In genomic region chrX:44775726-44776125, GRCh38 we compare ENCODE assay signal across 29 cellular contexts.
"Had no signal": no experiment of that assay in that cellular context is flagged by ENCODE, and none has a peak within 500 bp of the region (broad histone marks: within the 10 kb centered on the region; RNA-seq: fewer than 3 reads in every experiment).

No MANE protein-coding gene starts in this region.

- H3K9ac ChIP-seq: parathyroid adenoma had no signal

- H3K4me3 ChIP-seq: dorsolateral prefrontal cortex, gastroesophageal sphincter, heart left ventricle, hepatocyte, left lung, right atrium auricular region, smooth muscle cell, stomach, thyroid gland, upper lobe of left lung had no signal

- H3K36me3 Mint-ChIP-seq: naive thymus-derived CD8-positive, alpha-beta T cell; stimulated activated effector memory CD8-positive, alpha-beta T cell treated with anti-CD3 and anti-CD28 coated beads, Interleukin-12 subunit alpha, Interleukin-12 subunit beta, amount 100 ng/mL, for 72 hours had no signal

- H3K9me3 ChIP-seq: gastroesophageal sphincter, heart left ventricle, left lung, right atrium auricular region, stomach, thyroid gland, upper lobe of left lung had no signal

- H3K27me3 Mint-ChIP-seq: naive thymus-derived CD8-positive, alpha-beta T cell; progenitor cell of endocrine pancreas had no signal

- ATAC-seq: esophagus mucosa; foreskin keratinocyte; gastroesophageal sphincter; heart left ventricle; left lung; naive thymus-derived CD8-positive, alpha-beta T cell; sciatic nerve; stimulated activated effector memory CD8-positive, alpha-beta T cell treated with anti-CD3 and anti-CD28 coated beads, Interleukin-12 subunit alpha, Interleukin-12 subunit beta, amount 100 ng/mL, for 72 hours had no signal

- H3K27me3 ChIP-seq: foreskin keratinocyte, gastroesophageal sphincter, heart left ventricle, hepatocyte, left lung, right atrium auricular region, stomach, thyroid gland, upper lobe of left lung had no signal

- H3K4me1 Mint-ChIP-seq: naive thymus-derived CD8-positive, alpha-beta T cell; nephron progenitor cell; stimulated activated effector memory CD8-positive, alpha-beta T cell treated with anti-CD3 and anti-CD28 coated beads, Interleukin-12 subunit alpha, Interleukin-12 subunit beta, amount 100 ng/mL, for 72 hours had no signal

- H3K36me3 ChIP-seq: gastroesophageal sphincter, heart left ventricle, left lung, right atrium auricular region, stomach, thyroid gland, upper lobe of left lung had no signal

- FAIRE-seq: colon, kidney, urothelium cell line had no signal

- H3K9me3 Mint-ChIP-seq: stimulated activated effector memory CD8-positive, alpha-beta T cell treated with anti-CD3 and anti-CD28 coated beads, Interleukin-12 subunit alpha, Interleukin-12 subunit beta, amount 100 ng/mL, for 72 hours had no signal

- H3K27ac ChIP-seq: dorsolateral prefrontal cortex, foreskin keratinocyte, gastroesophageal sphincter, heart left ventricle, hepatocyte, left lung, parathyroid adenoma, right atrium auricular region, stomach, thyroid gland, upper lobe of left lung had no signal

- H3K27ac Mint-ChIP-seq: naive thymus-derived CD8-positive, alpha-beta T cell; nephron progenitor cell; progenitor cell of endocrine pancreas; stimulated activated effector memory CD8-positive, alpha-beta T cell treated with anti-CD3 and anti-CD28 coated beads, Interleukin-12 subunit alpha, Interleukin-12 subunit beta, amount 100 ng/mL, for 72 hours had no signal

- H3K4me1 ChIP-seq: foreskin keratinocyte, gastroesophageal sphincter, heart left ventricle, left lung, parathyroid adenoma, right atrium auricular region, stomach, thyroid gland, upper lobe of left lung had no signal

- H3K4me3 Mint-ChIP-seq: naive thymus-derived CD8-positive, alpha-beta T cell; nephron progenitor cell; stimulated activated effector memory CD8-positive, alpha-beta T cell treated with anti-CD3 and anti-CD28 coated beads, Interleukin-12 subunit alpha, Interleukin-12 subunit beta, amount 100 ng/mL, for 72 hours had no signal

- DNase-seq: effector CD4-positive, alpha-beta T cell; foreskin keratinocyte; heart left ventricle; kidney; left lung; mesenchymal stem cell; midbrain; naive thymus-derived CD8-positive, alpha-beta T cell; nephron progenitor cell; nucleus accumbens; stimulated activated CD4-positive, alpha-beta T cell treated with anti-CD3 and anti-CD28 coated beads, Interleukin-12 subunit alpha, Interleukin-12 subunit beta, amount 100 ng/mL, for 4 hours; stimulated activated CD4-positive, alpha-beta T cell treated with anti-CD3 and anti-CD28 coated beads, Interleukin-1b, Interleukin-23, amount 100 ng/mL, for 48 hours; stimulated activated CD4-positive, alpha-beta T cell treated with anti-CD3 and anti-CD28 coated beads, Interleukin-4, amount 100 ng/mL, for 1 hour; stimulated activated naive CD4-positive, alpha-beta T cell treated with Interleukin-2 at 50 U/mL for 16 hours; stomach; thyroid gland; upper lobe of left lung had no signal
